ENCODE assay signal across 20 cellular contexts in the genomic region with DNA sequence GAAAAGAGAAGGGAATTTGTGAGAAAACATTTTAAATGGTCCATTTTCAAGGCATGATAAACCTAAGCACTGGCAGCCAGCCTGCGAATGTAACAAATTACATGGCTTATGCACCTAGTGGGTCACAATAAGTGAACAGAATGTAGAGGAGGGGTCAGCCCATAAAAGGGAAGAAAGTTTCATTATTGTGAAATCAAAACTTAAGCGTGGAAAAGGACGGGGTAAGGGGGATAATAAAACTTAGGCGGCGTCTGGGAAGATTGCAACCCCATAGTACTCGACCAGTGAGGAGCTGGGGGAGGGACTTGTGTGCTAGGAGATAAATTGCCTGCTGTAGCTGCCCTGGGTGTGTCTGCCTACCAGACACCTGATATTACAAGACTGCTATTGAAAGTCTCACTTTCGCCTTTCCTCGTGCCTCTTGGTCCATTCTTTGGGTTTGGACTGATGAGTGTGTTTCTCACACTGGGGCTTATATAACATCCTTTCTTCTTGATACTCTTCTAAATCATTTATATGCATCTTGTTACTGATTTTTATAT.
"Had no signal": no experiment of that assay in that cellular context is flagged by ENCODE, and none has a peak within 500 bp of the region (broad histone marks: within the 10 kb centered on the region; RNA-seq: fewer than 3 reads in every experiment).

No MANE protein-coding gene starts in this region.

- H3K27me3 Mint-ChIP-seq: activated naive CD8-positive, alpha-beta T cell treated with anti-CD3 and anti-CD28 coated beads for 36 hours had no signal

- DNase-seq: activated CD4-positive, alpha-beta T cell treated with anti-CD3 and anti-CD28 coated beads, Interleukin-2, amount 50 U/mL, for 4 hours; activated CD4-positive, CD25-positive, alpha-beta regulatory T cell treated with anti-CD3 and anti-CD28 coated beads, Interleukin-2, amount 50 U/mL, for 72 hours; activated naive CD8-positive, alpha-beta T cell treated with anti-CD3 and anti-CD28 coated beads for 36 hours; amniotic stem cell; dermis blood vessel endothelial cell; effector memory CD4-positive, alpha-beta T cell; esophagus squamous epithelium; islet precursor cell; occipital lobe; posterior cingulate gyrus; stimulated activated CD4-positive, alpha-beta T cell treated with anti-CD3 and anti-CD28 coated beads, Interleukin-12 subunit alpha, Interleukin-12 subunit beta, amount 100 ng/mL, for 4 hours; stimulated activated CD4-positive, alpha-beta T cell treated with anti-CD3 and anti-CD28 coated beads, Interleukin-1b, Interleukin-23, amount 100 ng/mL, for 48 hours; stimulated activated CD8-positive, alpha-beta memory T cell treated with anti-CD3 and anti-CD28 coated beads, Interleukin-4, amount 100 ng/mL, for 48 hours; stimulated activated naive CD4-positive, alpha-beta T cell treated with Interleukin-2 at 50 U/mL for 16 hours; T1000; thyroid gland had no signal

- H3K4me1 ChIP-seq: thyroid gland had no signal

- H3K9me3 ChIP-seq: thyroid gland had no signal

- H3K27me3 ChIP-seq: esophagus squamous epithelium, thyroid gland had no signal

- H3K4me1 Mint-ChIP-seq: mesothelial cell of epicardium, nephron had no signal

- ATAC-seq: left lobe of liver had no signal

- H3K27ac ChIP-seq: esophagus squamous epithelium, thyroid gland had no signal

- H3K4me3 ChIP-seq: esophagus squamous epithelium, lung, thyroid gland had no signal

- H3K27ac Mint-ChIP-seq: activated naive CD8-positive, alpha-beta T cell treated with anti-CD3 and anti-CD28 coated beads for 36 hours; mesothelial cell of epicardium; nephron had no signal

- H3K4me3 Mint-ChIP-seq: activated naive CD8-positive, alpha-beta T cell treated with anti-CD3 and anti-CD28 coated beads for 36 hours; mesothelial cell of epicardium; nephron had no signal
